ENCODE assay signal across 8 cellular contexts in the genomic region with DNA sequence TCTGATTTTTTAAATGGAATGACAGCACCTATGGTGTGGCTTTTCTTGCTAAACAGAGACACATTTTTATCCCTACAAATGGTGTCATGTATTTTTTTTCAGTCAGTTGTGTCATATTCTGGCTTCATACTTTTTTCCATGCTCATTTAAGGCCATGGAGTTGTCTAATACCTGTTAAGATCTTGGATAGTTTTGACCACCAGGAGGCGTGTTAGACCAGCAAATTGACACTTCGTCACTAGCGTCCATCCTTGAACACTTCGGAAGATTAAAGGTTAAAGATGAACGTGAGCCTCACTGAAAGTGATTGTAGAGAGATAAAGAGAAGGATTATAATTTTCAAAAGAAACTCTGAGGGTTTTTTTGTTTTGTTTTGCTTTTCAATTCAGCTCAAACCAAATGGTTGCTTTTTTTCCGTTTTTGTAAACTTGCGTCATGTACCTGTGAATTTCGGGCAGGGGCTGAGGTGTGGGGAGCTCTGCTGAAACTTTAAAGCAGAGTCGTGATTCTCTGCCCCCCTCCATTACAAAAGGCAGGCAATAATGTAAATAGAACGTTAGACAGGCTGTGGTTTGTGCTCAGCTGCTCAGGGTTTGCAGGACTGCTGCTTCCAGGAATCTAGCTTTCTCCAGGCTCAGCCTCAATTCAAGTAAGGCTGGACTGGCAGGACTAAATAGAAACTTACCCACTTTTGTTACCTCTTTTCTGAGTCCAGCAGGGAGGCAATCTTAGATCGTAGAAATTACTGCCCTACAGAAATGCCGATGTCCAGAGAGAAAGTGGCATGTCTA.
DNase-seq lines count a peak whose midpoint lies in the region; ATAC-seq and TF ChIP-seq lines count a peak whose summit lies in the region.

No MANE protein-coding gene starts in this region.

- no peak for TF ChIP-seq POLR2A in esophagus squamous epithelium (IDR thresholded peaks at IDR 0.05)

- H3K4me1 Mint-ChIP-seq in nephron progenitor cell: peaks cover 7% of the 10 kb centered on the region

- intact Hi-C loops in esophagus squamous epithelium (cut with DNase I): loop anchor here (5.0 kb wide), 2 partner anchors 248 to 343 kb away; no protein-coding TSS in a partner anchor

- no peak overlapping the region for H3K4me3 ChIP-seq in esophagus squamous epithelium

- H3K4me3 Mint-ChIP-seq in nephron progenitor cell: no peak overlapping the region

- WGBS in esophagus squamous epithelium, 2 donors: 27 to 28% methylated on average over 12 of the region's 12 CpGs

- peaks cover 39% of the 10 kb centered on the region for H3K27me3 Mint-ChIP-seq in nephron progenitor cell (ENCODE audit: low read depth, poor library complexity)

- H3K36me3 Mint-ChIP-seq in nephron progenitor cell (ENCODE audit: low read depth): no peaks in the 10 kb centered on the region

- TF ChIP-seq CTCF in esophagus squamous epithelium (IDR thresholded peaks at IDR 0.05) (peak; percentile 48 to 85 (median 77)), nephron progenitor cell (IDR thresholded peaks at IDR 0.05) (peak; percentile 87)

- peaks cover 0 to 14% (median 5%) of the 10 kb centered on the region in 3 donors for H3K4me1 ChIP-seq in esophagus squamous epithelium

- H3K27me3 ChIP-seq in esophagus squamous epithelium: peaks cover 0 to 35% (median 0%) of the 10 kb centered on the region in 4 donors

- H3K27ac Mint-ChIP-seq in nephron progenitor cell: no peak overlapping the region

- ATAC-seq in GM19395 (IDR thresholded peaks at IDR 0.05; ENCODE audit: unreplicated experiment) (peak; percentile 75), SK-N-SH treated with all-trans-retinoic acid at 6 μM for 48 hours (peak; percentile 87), GM18520 (IDR thresholded peaks at IDR 0.05; ENCODE audit: unreplicated experiment) (no peak)

- H3K36me3 ChIP-seq in esophagus squamous epithelium: no peaks in the 10 kb centered on the region

- H3K27ac ChIP-seq in esophagus squamous epithelium: no peak overlapping the region

- no peaks in the 10 kb centered on the region for H3K9me3 Mint-ChIP-seq in nephron progenitor cell

- no peaks in the 10 kb centered on the region for H3K9me3 ChIP-seq in esophagus squamous epithelium

- DNase-seq in COLO668 (lab: John Stamatoyannopoulos, UW; ENCODE audit: unreplicated experiment) (peak; percentile 81), NCI-H1694 treated with DMSO at 0.1 percent for 48 hours (lab: John Stamatoyannopoulos, UW) (peak; percentile 2), esophagus squamous epithelium (lab: John Stamatoyannopoulos, UW) (no peak), nephron progenitor cell (peak; percentile 66)
- DNase-seq in activated CD8-positive, alpha-beta memory T cell treated with anti-CD3 and anti-CD28 coated beads, Interleukin-2, amount 50 U/mL, for 48 hours: no peak

TF ChIP-seq in SK-N-SH treated with all-trans-retinoic acid at 6 μM for 48 hours, 23 proteins besides CTCF, POLR2A, EP300 and RAD21:
- TF ChIP-seq OSR1 (CRISPR knock-in tag; IDR thresholded peaks at IDR 0.05) (no peak), ARNTL (CRISPR knock-in tag; IDR thresholded peaks at IDR 0.05; ENCODE audit: borderline replicate concordance, low read depth) (no peak), SNAI2 (CRISPR knock-in tag; IDR thresholded peaks at IDR 0.05) (no peak), TOX (CRISPR knock-in tag; IDR thresholded peaks at IDR 0.05; ENCODE audit: borderline replicate concordance) (no peak), TCF4 (CRISPR knock-in tag; IDR thresholded peaks at IDR 0.05; ENCODE audit: borderline replicate concordance) (no peak), PPARA (CRISPR knock-in tag; IDR thresholded peaks at IDR 0.05; ENCODE audit: borderline replicate concordance) (no peak)

Comparison
In these comparisons a context has a peak if more than half of its experiments do, and no peak if none do; other contexts are left out.
1. DNase-seq: peak in COLO668 (single experiment), NCI-H1694 treated with DMSO at 0.1 percent for 48 hours (single experiment) and nephron progenitor cell (single experiment); none in esophagus squamous epithelium (single experiment) and activated CD8-positive, alpha-beta memory T cell treated with anti-CD3 and anti-CD28 coated beads, Interleukin-2, amount 50 U/mL, for 48 hours (single experiment).